Comparison of ENCODE assay signal across 13 cellular contexts in the genomic region with DNA sequence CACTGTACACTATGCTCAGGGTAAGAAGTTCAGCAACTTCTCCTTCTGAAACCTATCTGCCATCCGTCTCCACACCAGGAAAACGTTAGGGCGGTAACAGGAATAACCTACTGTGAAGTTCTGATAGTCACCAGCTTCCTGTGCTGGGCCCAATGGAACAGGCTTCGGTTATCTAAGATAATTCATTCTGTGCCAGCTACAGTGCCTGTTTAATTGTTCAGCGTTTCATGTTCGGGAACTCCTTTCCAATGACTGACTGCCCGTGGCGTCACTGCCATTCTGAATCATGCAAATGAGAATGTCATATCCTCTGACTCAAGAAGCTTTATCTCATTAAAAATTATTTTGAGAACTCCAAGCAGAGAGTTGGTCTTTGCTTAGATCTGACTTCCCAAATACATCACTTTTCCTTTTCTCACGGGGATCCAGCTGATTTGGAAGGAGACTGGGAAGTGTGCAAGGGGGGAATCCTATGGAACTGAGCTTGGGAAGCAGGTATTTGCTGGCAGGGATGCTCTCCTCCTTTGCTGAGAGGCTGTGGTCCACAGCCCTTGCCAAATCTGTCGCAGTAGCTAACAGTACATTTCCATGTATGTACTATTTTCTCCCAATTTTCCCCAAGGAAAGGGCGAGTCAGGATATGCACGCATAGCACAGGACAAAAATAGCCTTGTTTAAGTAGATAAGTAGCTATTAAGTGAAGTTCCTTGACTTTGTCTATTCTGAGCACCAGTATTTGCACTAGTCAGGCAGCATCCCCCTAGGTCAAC.
DNase-seq lines count a peak whose midpoint lies in the region; ATAC-seq and TF ChIP-seq lines count a peak whose summit lies in the region.
"Had no signal": no experiment of that assay in that cellular context is flagged by ENCODE, and none has a peak within 500 bp of the region (broad histone marks: within the 10 kb centered on the region; RNA-seq: fewer than 3 reads in every experiment).

No MANE protein-coding gene starts in this region.

- H3K27me3 ChIP-seq in body of pancreas (no peaks in the 10 kb centered on the region), heart right ventricle (no peaks in the 10 kb centered on the region), thoracic aorta (replicated peaks; ENCODE audit: insufficient read depth) (no peaks in the 10 kb centered on the region)

- TF ChIP-seq POLR2A in body of pancreas (IDR thresholded peaks at IDR 0.05) = no peak

- H3K36me3 ChIP-seq in body of pancreas (replicated peaks in 1 of 2; ENCODE audit: insufficient read depth in 1 of 2, low read depth in 2 of 2) (no peaks in the 10 kb centered on the region), heart right ventricle (no peaks in the 10 kb centered on the region), thoracic aorta (no peaks in the 10 kb centered on the region)

- 72 to 85% methylated on average over 12 of the region's 12 CpGs for WGBS in body of pancreas, 2 donors
- WGBS in heart right ventricle, 2 donors = 24 to 31% methylated on average over 12 of the region's 12 CpGs

- intact Hi-C loops in body of pancreas (cut with DNase I) = no loop called here
- intact Hi-C loops in heart right ventricle (cut with DNase I) = loop anchor here in 5 of 10 donors (1.0 to 10.0 kb wide), 6 partner anchors 40 to 115 kb away; no protein-coding TSS in a partner anchor

- peak; percentile 52 for ATAC-seq in body of pancreas
- peak; percentile 73 to 95 (median 88) for ATAC-seq in heart right ventricle
- ATAC-seq in thoracic aorta (ENCODE audit: insufficient number of reproducible peaks, low FRiP score, low read depth) = peak; percentile 82
- ATAC-seq: GM12878, left colon had no signal

- H3K4me3 ChIP-seq in body of pancreas = no peak overlapping the region
- peak overlapping the region in 1 of 10 donors; percentile 3 for H3K4me3 ChIP-seq in heart right ventricle
- peak overlapping the region; percentile 31 for H3K4me3 ChIP-seq in thoracic aorta
- H3K4me3 ChIP-seq: GM12878 had no signal

- H3K27ac ChIP-seq in body of pancreas (no peak overlapping the region), heart right ventricle (peak overlapping the region; percentile 47 to 89 (median 80)), thoracic aorta (peak overlapping the region; percentile 85 to 93)

- TF ChIP-seq CTCF in body of pancreas (IDR thresholded peaks at IDR 0.05) (no peak), heart right ventricle (IDR thresholded peaks at IDR 0.05) (no peak), thoracic aorta (IDR thresholded peaks at IDR 0.05) (no peak)

- H3K4me1 ChIP-seq in body of pancreas (no peaks in the 10 kb centered on the region), heart right ventricle (peaks cover 4 to 56% (median 30%) of the 10 kb centered on the region in 9 donors), thoracic aorta (ENCODE audit: control insufficient read depth in 1 of 2, low read depth in 2 of 2) (peaks cover 23 to 66% of the 10 kb centered on the region in 2 donors)

- peak; percentile 36 for DNase-seq in activated CD4-positive, alpha-beta T cell treated with anti-CD3 and anti-CD28 coated beads for 48 hours
- DNase-seq in activated CD4-positive, alpha-beta T cell treated with anti-CD3 and anti-CD28 coated beads for 1 hour = no peak
- DNase-seq in body of pancreas = no peak
- DNase-seq in heart right ventricle = peak; percentile 32 to 68
- peak; percentile 36 for DNase-seq in thoracic aorta (ENCODE audit: low spot score)
- DNase-seq in effector CD8-positive, alpha-beta T cell (lab: John Stamatoyannopoulos, UW) = no peak
- no peak for DNase-seq in OCI-M2 (lab: John Stamatoyannopoulos, UW; ENCODE audit: unreplicated experiment)
- DNase-seq in SHP77 (lab: John Stamatoyannopoulos, UW) = no peak
- DNase-seq: activated B cell treated with CpG ODN at 0.5 μM for 24 hours, GOT3, left colon, NCI-H446 treated with DMSO at 0.1 percent for 48 hours had no signal

- no peaks in the 10 kb centered on the region for H3K9me3 ChIP-seq in body of pancreas
- no peaks in the 10 kb centered on the region for H3K9me3 ChIP-seq in heart right ventricle
- H3K9me3 ChIP-seq in thoracic aorta = no peaks in the 10 kb centered on the region

Comparison
In these comparisons a context has a peak if more than half of its experiments do, and no peak if none do; other contexts are left out.
1. DNase-seq: peak in activated CD4-positive, alpha-beta T cell treated with anti-CD3 and anti-CD28 coated beads for 48 hours (single experiment), heart right ventricle (2 of 2) and thoracic aorta (single experiment); none in activated CD4-positive, alpha-beta T cell treated with anti-CD3 and anti-CD28 coated beads for 1 hour (single experiment), body of pancreas (0 of 4), effector CD8-positive, alpha-beta T cell (single experiment), OCI-M2 (single experiment) and SHP77 (0 of 2).
2. H3K27ac ChIP-seq: peak in heart right ventricle (10 of 10) and thoracic aorta (2 of 2); none in body of pancreas (0 of 4).
3. Peak in every context shown above with its lines, with median percentiles within 50 percentile points of each other: ATAC-seq.